ENCODE assay signal across 15 cellular contexts in the genomic region with DNA sequence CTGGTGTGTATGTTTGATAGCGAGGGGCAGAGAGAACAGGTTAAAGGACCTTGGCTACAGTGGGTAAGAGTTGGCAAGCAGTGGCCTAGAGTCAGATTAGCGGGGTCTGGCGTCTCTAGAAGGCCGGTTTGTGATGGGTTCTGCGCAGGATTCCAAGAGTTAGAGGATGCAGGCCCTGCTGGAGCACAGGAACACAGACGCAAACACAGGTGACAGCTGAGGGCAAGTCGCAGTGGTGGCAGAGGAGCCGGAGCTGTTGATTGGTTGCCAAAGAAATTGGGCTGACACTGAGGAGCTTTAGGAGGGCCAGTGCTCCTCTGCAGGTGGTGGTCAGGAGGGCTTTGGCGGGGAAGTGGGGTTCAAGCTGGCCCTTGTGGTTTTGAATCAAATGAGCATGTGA. TPM values are rescaled to one million over a fixed set of nuclear protein-coding genes. Genes with fewer than 3 reads are reported as not detected.
A peak's percentile ranks its signal among the peaks of the same experiment; 100 is the strongest.
DNase-seq lines count a peak whose midpoint lies in the region; ATAC-seq and TF ChIP-seq lines count a peak whose summit lies in the region.
"Had no signal": no experiment of that assay in that cellular context is flagged by ENCODE, and none has a peak within 500 bp of the region (broad histone marks: within the 10 kb centered on the region; RNA-seq: fewer than 3 reads in every experiment).

No MANE protein-coding gene starts in this region.

- peaks cover 80% of the 10 kb centered on the region for H3K79me2 ChIP-seq in mammary epithelial cell (ENCODE audit: insufficient read depth, low read length)

- no peak overlapping the region for H2AFZ ChIP-seq in mammary epithelial cell (ENCODE audit: low read depth, low read length)

- H3K4me1 Mint-ChIP-seq in MCF 10A (ENCODE audit: insufficient read depth, unreplicated experiment) (peaks cover 34% of the 10 kb centered on the region), activated B cell treated with CpG ODN at 0.5 μM for 24 hours (peaks cover 60% of the 10 kb centered on the region), Caco-2 (ENCODE audit: low read depth, unreplicated experiment) (peaks cover 17% of the 10 kb centered on the region)
- H3K4me1 Mint-ChIP-seq in naive thymus-derived CD4-positive, alpha-beta T cell = peaks cover 44 to 74% (median 55%) of the 10 kb centered on the region in 7 donors

- no peak overlapping the region for H3K9ac ChIP-seq in mammary epithelial cell (ENCODE audit: insufficient read depth, low read length)

- intact Hi-C loops in MCF 10A (cut with micrococcal nuclease) (no loop called here), mammary epithelial cell (cut with micrococcal nuclease) (no loop called here), activated B cell treated with CpG ODN at 0.5 μM for 24 hours (cut with micrococcal nuclease) (no loop called here), testis (cut with DNase I; ENCODE audit: low total_unique reads) (no loop called here), Caco-2 (cut with micrococcal nuclease; ENCODE audit: unreplicated experiment) (no loop called here)
- intact Hi-C loops in naive thymus-derived CD4-positive, alpha-beta T cell (cut with micrococcal nuclease) = no loop called here

- H3K27ac Mint-ChIP-seq in MCF 10A (ENCODE audit: low read depth, unreplicated experiment) = peak overlapping the region; percentile 31
- H3K27ac Mint-ChIP-seq in activated B cell treated with CpG ODN at 0.5 μM for 24 hours = peak overlapping the region; percentile 20
- H3K27ac Mint-ChIP-seq in naive thymus-derived CD4-positive, alpha-beta T cell = peak overlapping the region in 6 of 9 donors; percentile 6 to 77 (median 56)
- no peak overlapping the region for H3K27ac Mint-ChIP-seq in Caco-2 (ENCODE audit: unreplicated experiment)
- H3K27ac Mint-ChIP-seq: activated T-helper 2 cell treated with anti-CD3 and anti-CD28 coated beads, Interferon-gamma antibody, Interleukin-2, Interleukin-4, amounts not matched to agents 10 μg/mL and 5 μg/mL and 100 μg/mL, durations not matched to agents 14 hours and 24 hours and 36 hours had no signal

- no peaks in the 10 kb centered on the region for H3K27me3 ChIP-seq in mammary epithelial cell (ENCODE audit: insufficient read depth, low read length)
- H3K27me3 ChIP-seq in naive thymus-derived CD4-positive, alpha-beta T cell (ENCODE audit: control insufficient read depth in 2 of 2, insufficient read depth in 2 of 2, low read length in 2 of 2) = no peaks in the 10 kb centered on the region
- H3K27me3 ChIP-seq in testis = no peaks in the 10 kb centered on the region
- H3K27me3 ChIP-seq in Caco-2 (replicated peaks; ENCODE audit: control insufficient read depth, insufficient read depth, low read length) = no peaks in the 10 kb centered on the region

- H3K4me3 ChIP-seq in mammary epithelial cell (replicated peaks in 1 of 3; ENCODE audit: insufficient read depth in 1 of 3, low read depth in 2 of 3, low read length in 3 of 3) (no peak overlapping the region), testis (no peak overlapping the region), Caco-2 (ENCODE audit: low read depth, low read length) (no peak overlapping the region)
- no peak overlapping the region for H3K4me3 ChIP-seq in naive thymus-derived CD4-positive, alpha-beta T cell (ENCODE audit: low read length)
- H3K4me3 ChIP-seq: coronary artery, SK-N-MC had no signal

- H4K20me1 ChIP-seq in mammary epithelial cell (ENCODE audit: insufficient read depth, low read length) = no peaks in the 10 kb centered on the region

- dilution Hi-C loops in mammary epithelial cell (cut with HindIII; ENCODE audit: low sequenced_read_pairs) = no loop called here

- TF ChIP-seq CTCF in MCF 10A (IDR thresholded peaks at IDR 0.05; ENCODE audit: unreplicated experiment) (no peak), mammary epithelial cell (conservative IDR thresholded peaks at IDR 0.05 in 1 of 2, IDR thresholded peaks at IDR 0.05 in 1 of 2; ENCODE audit: extremely low read depth in 1 of 2, insufficient read depth in 1 of 2, low read depth in 1 of 2, low read length in 2 of 2) (no peak), activated B cell treated with CpG ODN at 0.5 μM for 24 hours (IDR thresholded peaks at IDR 0.05) (no peak), testis (IDR thresholded peaks at IDR 0.05) (no peak), GM13977 (IDR thresholded peaks at IDR 0.05; ENCODE audit: extremely low read depth, insufficient read depth, missing control alignments) (no peak), Caco-2 (IDR thresholded peaks at IDR 0.05; ENCODE audit: insufficient read depth in 1 of 2, low read depth in 1 of 2, low read length in 1 of 2, severe bottlenecking in 1 of 2, unreplicated experiment in 1 of 2) (no peak)

- H3K36me3 Mint-ChIP-seq in MCF 10A (ENCODE audit: insufficient read depth, unreplicated experiment) (peaks cover 17% of the 10 kb centered on the region), activated B cell treated with CpG ODN at 0.5 μM for 24 hours (ENCODE audit: low read depth) (peaks cover 17% of the 10 kb centered on the region), Caco-2 (ENCODE audit: insufficient read depth, unreplicated experiment) (peaks cover 11% of the 10 kb centered on the region)
- peaks cover 0 to 12% (median 4%) of the 10 kb centered on the region in 5 donors for H3K36me3 Mint-ChIP-seq in naive thymus-derived CD4-positive, alpha-beta T cell

- WGBS in mammary epithelial cell (ENCODE audit: low coverage, missing lambda C conversion rate) = 95% methylated on average over 4 of the region's 9 CpGs
- 71 to 88% methylated on average over 9 of the region's 9 CpGs for WGBS in testis, 2 donors

- no peak overlapping the region for H3K4me3 Mint-ChIP-seq in MCF 10A (ENCODE audit: unreplicated experiment)
- H3K4me3 Mint-ChIP-seq in activated B cell treated with CpG ODN at 0.5 μM for 24 hours = no peak overlapping the region
- peak overlapping the region in 9 of 10 donors; percentile 34 to 95 (median 90) for H3K4me3 Mint-ChIP-seq in naive thymus-derived CD4-positive, alpha-beta T cell
- H3K4me3 Mint-ChIP-seq in Caco-2 (ENCODE audit: unreplicated experiment) = no peak overlapping the region

- DNase-seq in MCF 10A (ENCODE audit: unreplicated experiment) (no peak), mammary epithelial cell (no peak), activated B cell treated with CpG ODN at 0.5 μM for 24 hours (no peak), testis (no peak), GM13977 (ENCODE audit: low spot score) (no peak), Caco-2 (no peak), NCI-H146 (lab: John Stamatoyannopoulos, UW) (no peak)
- no peak for DNase-seq in naive thymus-derived CD4-positive, alpha-beta T cell
- DNase-seq: DMS 273 treated with DMSO at 0.1 percent for 48 hours, MM.1S, NCI-H2029 treated with DMSO at 0.1 percent for 48 hours, NCI-H524 had no signal

- in situ Hi-C loops in mammary epithelial cell (cut with MboI; ENCODE audit: low sequenced_read_pairs in 2 of 2) = no loop called here
- in situ Hi-C loops in GM13977 (cut with MboI; ENCODE audit: low pct_unique_long_range_greater_than_20kb, low sequenced_read_pairs, unreplicated experiment) = no loop called here

- H3K36me3 ChIP-seq in mammary epithelial cell (ENCODE audit: insufficient read depth, low read length) = no peaks in the 10 kb centered on the region
- H3K36me3 ChIP-seq in naive thymus-derived CD4-positive, alpha-beta T cell (ENCODE audit: control insufficient read depth in 2 of 3, insufficient read depth in 3 of 3, low read length in 3 of 3) = peaks cover 0 to 49% (median 0%) of the 10 kb centered on the region in 3 experiments
- H3K36me3 ChIP-seq in testis (ENCODE audit: low read depth, missing control alignments) = no peaks in the 10 kb centered on the region
- no peaks in the 10 kb centered on the region; the same call in 1 of the 2 replicates for H3K36me3 ChIP-seq in Caco-2 (ENCODE audit: control insufficient read depth, insufficient read depth, low read length)

- POLR2A ChIA-PET in MCF 10A (lab: Yijun Ruan, JAX) (interaction anchor here (8.3 kb wide), 1 partner anchor 21 kb away, joined by 165 read pairs; a partner anchor contains a TSS), activated B cell treated with CpG ODN at 0.5 μM for 24 hours (lab: Charles Lee) (interaction anchor here (1.5 to 7.5 kb wide), 3 partner anchors 11 to 60 kb away, joined by 4 to 132 read pairs (median 5); a partner anchor contains a TSS), Caco-2 (lab: Charles Lee) (interaction anchor here (0.6 kb wide), 2 partner anchors 10 to 331 kb away, joined by 4 read pairs; a partner anchor contains a TSS)
- POLR2A ChIA-PET in naive thymus-derived CD4-positive, alpha-beta T cell (lab: Charles Lee) = interaction anchor here (8.2 kb wide), 1 partner anchor 22 kb away, joined by 173 read pairs; a partner anchor contains a TSS

- no peak overlapping the region for H3K4me2 ChIP-seq in mammary epithelial cell (ENCODE audit: insufficient read depth, low read depth, low read length)

- H3K4me1 ChIP-seq in mammary epithelial cell (ENCODE audit: insufficient read depth, low read length) = peaks cover 16% of the 10 kb centered on the region
- H3K4me1 ChIP-seq in naive thymus-derived CD4-positive, alpha-beta T cell (ENCODE audit: control insufficient read depth in 2 of 2, insufficient read depth in 2 of 2, low read length in 2 of 2) = peaks cover 35 to 42% of the 10 kb centered on the region in 2 donors
- H3K4me1 ChIP-seq in testis = peaks cover 52% of the 10 kb centered on the region
- H3K4me1 ChIP-seq in Caco-2 = peaks cover 4% of the 10 kb centered on the region; the same call in 1 of the 2 replicates

- TF ChIP-seq POLR2A in testis (IDR thresholded peaks at IDR 0.05) = no peak

- no peak overlapping the region for H3K27ac ChIP-seq in mammary epithelial cell (ENCODE audit: insufficient read depth, low read depth, low read length)
- peak overlapping the region; percentile 41 for H3K27ac ChIP-seq in naive thymus-derived CD4-positive, alpha-beta T cell (ENCODE audit: low read depth, low read length)
- H3K27ac ChIP-seq in testis = peak overlapping the region; percentile 9 to 92
- H3K27ac ChIP-seq: coronary artery, SK-N-MC had no signal

- H3K27me3 Mint-ChIP-seq in MCF 10A (ENCODE audit: insufficient read depth, unreplicated experiment) = no peaks in the 10 kb centered on the region
- H3K27me3 Mint-ChIP-seq in activated B cell treated with CpG ODN at 0.5 μM for 24 hours = no peaks in the 10 kb centered on the region
- peaks cover 0 to 6% (median 0%) of the 10 kb centered on the region in 5 donors for H3K27me3 Mint-ChIP-seq in naive thymus-derived CD4-positive, alpha-beta T cell
- H3K27me3 Mint-ChIP-seq in Caco-2 (ENCODE audit: insufficient read depth, unreplicated experiment) = no peaks in the 10 kb centered on the region

- H3K9me3 ChIP-seq in mammary epithelial cell (replicated peaks; ENCODE audit: insufficient read depth, low read length) = no peaks in the 10 kb centered on the region
- no peaks in the 10 kb centered on the region for H3K9me3 ChIP-seq in naive thymus-derived CD4-positive, alpha-beta T cell (ENCODE audit: control insufficient read depth in 2 of 3, low read length in 3 of 3)
- H3K9me3 ChIP-seq in testis = no peaks in the 10 kb centered on the region
- H3K9me3 ChIP-seq in Caco-2 = no peaks in the 10 kb centered on the region

- no peaks in the 10 kb centered on the region for H3K9me3 Mint-ChIP-seq in MCF 10A (ENCODE audit: unreplicated experiment)
- H3K9me3 Mint-ChIP-seq in activated B cell treated with CpG ODN at 0.5 μM for 24 hours = no peaks in the 10 kb centered on the region
- H3K9me3 Mint-ChIP-seq in naive thymus-derived CD4-positive, alpha-beta T cell = peaks cover 0 to 3% (median 0%) of the 10 kb centered on the region in 11 donors
- no peaks in the 10 kb centered on the region for H3K9me3 Mint-ChIP-seq in Caco-2 (ENCODE audit: unreplicated experiment)
- H3K9me3 Mint-ChIP-seq: activated T-helper 2 cell treated with anti-CD3 and anti-CD28 coated beads, Interferon-gamma antibody, Interleukin-2, Interleukin-4, amounts not matched to agents 10 μg/mL and 5 μg/mL and 100 μg/mL, durations not matched to agents 14 hours and 24 hours and 36 hours had no signal

- CTCF ChIA-PET in MCF 10A (lab: Yijun Ruan, JAX) (interaction anchor here (0.7 to 8.7 kb wide), 2 partner anchors 19 to 73 kb away, joined by 4 to 98 read pairs; a partner anchor contains a TSS), mammary epithelial cell (lab: Charles Lee; ENCODE audit: low non-redundant PET) (no interaction called here), activated B cell treated with CpG ODN at 0.5 μM for 24 hours (lab: Charles Lee) (no interaction called here), Caco-2 (lab: Charles Lee) (no interaction called here)
- CTCF ChIA-PET in naive thymus-derived CD4-positive, alpha-beta T cell (lab: Charles Lee) = interaction anchor here (1.3 kb wide), 2 partner anchors 24 to 55 kb away, joined by 3 to 5 read pairs; no protein-coding TSS in a partner anchor

- ATAC-seq in activated B cell treated with CpG ODN at 0.5 μM for 24 hours (ENCODE audit: low read depth) = no peak
- no peak for ATAC-seq in naive thymus-derived CD4-positive, alpha-beta T cell

- BruUV-seq in MCF 10A (replicated peaks; lab: Mats Ljungman, UMichigan) (no TSS peak), mammary epithelial cell (replicated peaks; lab: Mats Ljungman, UMichigan) (no TSS peak), Caco-2 (replicated peaks; lab: Mats Ljungman, UMichigan) (no TSS peak)

RNA-seq across cellular contexts. Expression of a gene that starts 3.8 kb away (rescaled TPM):
- total RNA-seq in MCF 10A (2022) = 29.5 and 31.8 TPM in 2 replicates
- 10 to 100 TPM; 13.3 to 17.2 TPM for total RNA-seq in mammary epithelial cell
- polyA plus RNA-seq in mammary epithelial cell = 6.7 TPM
- 9.5 TPM for polyA minus RNA-seq in mammary epithelial cell
- total RNA-seq in activated B cell treated with CpG ODN at 0.5 μM for 24 hours = 26.7 and 31.8 TPM in 2 replicates
- 10 to 100 TPM; 26.8 to 49.0 (median 41.5) TPM for total RNA-seq in naive thymus-derived CD4-positive, alpha-beta T cell
- polyA plus RNA-seq in naive thymus-derived CD4-positive, alpha-beta T cell = 1 to 10 TPM; 4.0 to 5.3 TPM
- 10 to 100 TPM; 42.2 to 47.6 TPM for total RNA-seq in testis
- 34.5 TPM for polyA plus RNA-seq in testis (ENCODE audit: insufficient read depth, low read depth, low replicate concordance)
- total RNA-seq in Caco-2 (2022) = 17.2 and 21.8 TPM in 2 replicates

RNA-seq across cellular contexts. Expression of a gene that starts 20.9 kb away (rescaled TPM):
- total RNA-seq in MCF 10A (2022) (73.0 and 82.9 TPM in 2 replicates), mammary epithelial cell (10 to 100 TPM; 18.5 to 66.1 TPM), activated B cell treated with CpG ODN at 0.5 μM for 24 hours (31.8 and 41.3 TPM in 2 replicates), testis (10 to 100 TPM; 40.8 to 58.5 TPM), Caco-2 (2022) (47.3 and 51.7 TPM in 2 replicates)
- polyA plus RNA-seq in mammary epithelial cell (60.2 TPM), testis (ENCODE audit: insufficient read depth, low read depth, low replicate concordance) (88.6 TPM)
- polyA minus RNA-seq in mammary epithelial cell = 77.2 TPM
- 10 to 100 TPM; 34.5 to 53.3 (median 49.1) TPM for total RNA-seq in naive thymus-derived CD4-positive, alpha-beta T cell
- polyA plus RNA-seq in naive thymus-derived CD4-positive, alpha-beta T cell = 10 to 100 TPM; 38.3 to 45.0 TPM

Comparison
In these comparisons a context has a peak if more than half of its experiments do, and no peak if none do; other contexts are left out.
1. CTCF ChIA-PET loops: an anchor here in MCF 10A (0.7 to 8.7 kb wide) and naive thymus-derived CD4-positive, alpha-beta T cell (1.3 kb wide); none called in mammary epithelial cell, activated B cell treated with CpG ODN at 0.5 μM for 24 hours and Caco-2.
2. H3K4me3 Mint-ChIP-seq: peak in naive thymus-derived CD4-positive, alpha-beta T cell (9 of 10); none in MCF 10A (single experiment), activated B cell treated with CpG ODN at 0.5 μM for 24 hours (single experiment) and Caco-2 (single experiment).